8 cellular contexts compared by ENCODE assay signal in genomic region chr11:62601364-62602140, GRCh38. TPM values are rescaled to one million over a fixed set of nuclear protein-coding genes. Genes with fewer than 3 reads are reported as not detected.
DNase-seq lines count a peak whose midpoint lies in the region; ATAC-seq and TF ChIP-seq lines count a peak whose summit lies in the region.

TSS of gene MTA2 (minus strand) at chr11:62601865. CDS start at chr11:62601450, 415 bp downstream.

- no peak for TF ChIP-seq CTCF in RWPE2 (IDR thresholded peaks at IDR 0.05; ENCODE audit: poor library complexity, severe bottlenecking)
- no peak for TF ChIP-seq CTCF in fibroblast of lung (conservative IDR thresholded peaks at IDR 0.05 in 1 of 2, IDR thresholded peaks at IDR 0.05 in 1 of 2; ENCODE audit: low read depth in 1 of 2, low read length in 2 of 2)
- TF ChIP-seq CTCF in natural killer cell (IDR thresholded peaks at IDR 0.05) = no peak

- peak within 1 kb of the TSS; percentile 32 for H2AFZ ChIP-seq in fibroblast of lung (ENCODE audit: low read length)

- H3K4me2 ChIP-seq in fibroblast of lung (ENCODE audit: extremely low read depth, insufficient read depth, low read length) = peak within 1 kb of the TSS; percentile 88

- H3K27ac ChIP-seq in RWPE2 (ENCODE audit: poor library complexity, severe bottlenecking) (peak within 1 kb of the TSS; percentile 90), fibroblast of lung (ENCODE audit: insufficient read depth, low read length) (peak within 1 kb of the TSS; percentile 92)

- peaks cover 77% of the 10 kb centered on the region for H3K36me3 Mint-ChIP-seq in activated T-helper 2 cell treated with anti-CD3 and anti-CD28 coated beads, Interferon-gamma antibody, Interleukin-2, Interleukin-4, amounts not matched to agents 10 μg/mL and 5 μg/mL and 100 μg/mL, durations not matched to agents 14 hours and 24 hours and 36 hours (ENCODE audit: low read depth)
- H3K36me3 Mint-ChIP-seq in natural killer cell = no peaks in the 10 kb centered on the region

- no peaks in the 10 kb centered on the region for H3K9me3 ChIP-seq in RWPE2 (ENCODE audit: severe bottlenecking)
- H3K9me3 ChIP-seq in fibroblast of lung (ENCODE audit: control insufficient read depth, insufficient read depth, low read depth, low read length) = no peaks in the 10 kb centered on the region

- H3K27me3 Mint-ChIP-seq in activated T-helper 2 cell treated with anti-CD3 and anti-CD28 coated beads, Interferon-gamma antibody, Interleukin-2, Interleukin-4, amounts not matched to agents 10 μg/mL and 5 μg/mL and 100 μg/mL, durations not matched to agents 14 hours and 24 hours and 36 hours (ENCODE audit: low read depth) = no peaks in the 10 kb centered on the region
- H3K27me3 Mint-ChIP-seq in natural killer cell (ENCODE audit: low read depth in 2 of 2) = no peaks in the 10 kb centered on the region

- H3K9me3 Mint-ChIP-seq in activated T-helper 2 cell treated with anti-CD3 and anti-CD28 coated beads, Interferon-gamma antibody, Interleukin-2, Interleukin-4, amounts not matched to agents 10 μg/mL and 5 μg/mL and 100 μg/mL, durations not matched to agents 14 hours and 24 hours and 36 hours = no peaks in the 10 kb centered on the region
- no peaks in the 10 kb centered on the region for H3K9me3 Mint-ChIP-seq in natural killer cell

- peak within 1 kb of the TSS; percentile 91 for H3K4me3 Mint-ChIP-seq in activated T-helper 2 cell treated with anti-CD3 and anti-CD28 coated beads, Interferon-gamma antibody, Interleukin-2, Interleukin-4, amounts not matched to agents 10 μg/mL and 5 μg/mL and 100 μg/mL, durations not matched to agents 14 hours and 24 hours and 36 hours (ENCODE audit: low read depth)
- peak within 1 kb of the TSS; percentile 97 for H3K4me3 Mint-ChIP-seq in natural killer cell

- H3K4me1 ChIP-seq in RWPE2 (ENCODE audit: insufficient read depth, poor library complexity, severe bottlenecking) (peaks cover 10% of the 10 kb centered on the region), fibroblast of lung (ENCODE audit: control insufficient read depth, extremely low read depth, insufficient read depth, low read length) (peaks cover 6% of the 10 kb centered on the region)

- peak within 1 kb of the TSS; percentile 95 for H3K27ac Mint-ChIP-seq in activated T-helper 2 cell treated with anti-CD3 and anti-CD28 coated beads, Interferon-gamma antibody, Interleukin-2, Interleukin-4, amounts not matched to agents 10 μg/mL and 5 μg/mL and 100 μg/mL, durations not matched to agents 14 hours and 24 hours and 36 hours
- H3K27ac Mint-ChIP-seq in natural killer cell = peak within 1 kb of the TSS; percentile 93 to 96

- peak within 1 kb of the TSS; percentile 94 for H3K9ac ChIP-seq in fibroblast of lung (ENCODE audit: insufficient read depth, low read length)

- DNase-seq in EH (ENCODE audit: low read depth) (peak; percentile 98), H4 (ENCODE audit: low spot score) (peak; percentile 95), LoVo (ENCODE audit: low spot score) (peak; percentile 99), RWPE2 (ENCODE audit: low spot score) (peak; percentile 96), fibroblast of lung (ENCODE audit: low read depth in 2 of 2) (peak; percentile 96 to 98), natural killer cell (peak; percentile 100)
- DNase-seq in activated T-helper 2 cell treated with anti-CD3 and anti-CD28 coated beads, Interferon-gamma antibody, Interleukin-2, Interleukin-4, amounts not matched to agents 10 μg/mL and 5 μg/mL and 100 μg/mL, durations not matched to agents 14 hours and 24 hours and 36 hours (ENCODE audit: low spot score) = peak; percentile 100
- DNase-seq in stimulated activated naive CD4-positive, alpha-beta T cell treated with Interleukin-2 at 50 U/mL for 16 hours (lab: John Stamatoyannopoulos, UW) = peak; percentile 99

- H3K36me3 ChIP-seq in RWPE2 (ENCODE audit: low read depth) (peaks cover 46% of the 10 kb centered on the region), fibroblast of lung (ENCODE audit: control insufficient read depth, insufficient read depth, low read length) (peaks cover 17% of the 10 kb centered on the region)

- no peaks in the 10 kb centered on the region for H4K20me1 ChIP-seq in fibroblast of lung (ENCODE audit: control insufficient read depth, extremely low read depth, insufficient read depth, low read length)

- H3K79me2 ChIP-seq in fibroblast of lung (ENCODE audit: control insufficient read depth, insufficient read depth, low read length) = peaks cover 37% of the 10 kb centered on the region

- peak; percentile 77 for ATAC-seq in RWPE2 (ENCODE audit: low read depth)
- peak; percentile 77 to 90 (median 78) for ATAC-seq in natural killer cell

- intact Hi-C loops in activated T-helper 2 cell treated with anti-CD3 and anti-CD28 coated beads, Interferon-gamma antibody, Interleukin-2, Interleukin-4, amounts not matched to agents 10 μg/mL and 5 μg/mL and 100 μg/mL, durations not matched to agents 14 hours and 24 hours and 36 hours (cut with micrococcal nuclease) = loop anchor here (1.0 to 5.0 kb wide), 4 partner anchors 51 to 241 kb away; partner anchors contain the start of genes HNRNPUL2, INTS5, TTC9C and UQCC3
- intact Hi-C loops in natural killer cell (cut with micrococcal nuclease) = no loop called here

- peaks cover 41% of the 10 kb centered on the region for H3K4me1 Mint-ChIP-seq in activated T-helper 2 cell treated with anti-CD3 and anti-CD28 coated beads, Interferon-gamma antibody, Interleukin-2, Interleukin-4, amounts not matched to agents 10 μg/mL and 5 μg/mL and 100 μg/mL, durations not matched to agents 14 hours and 24 hours and 36 hours (ENCODE audit: low read depth)
- peaks cover 48 to 59% of the 10 kb centered on the region in 2 donors for H3K4me1 Mint-ChIP-seq in natural killer cell

- H3K27me3 ChIP-seq in RWPE2 (ENCODE audit: insufficient read depth, poor library complexity, severe bottlenecking) (no peaks in the 10 kb centered on the region), fibroblast of lung (ENCODE audit: control insufficient read depth, insufficient read depth, low read length) (no peaks in the 10 kb centered on the region)

- H3K4me3 ChIP-seq in RWPE2 (ENCODE audit: severe bottlenecking) (peak within 1 kb of the TSS; percentile 90), fibroblast of lung (replicated peaks in 1 of 4; ENCODE audit: control extremely low read depth in 1 of 4, insufficient read depth in 1 of 4, low read depth in 3 of 4, low read length in 4 of 4) (peak within 1 kb of the TSS; percentile 77 to 93 (median 89))

RNA-seq across cellular contexts. Expression of gene MTA2, which starts in this region (rescaled TPM):
- total RNA-seq in H4 (2014; rRNA removed; shearing (Covaris generic)) = 96.1 and 108 TPM in 2 replicates
- total RNA-seq in activated T-helper 2 cell treated with anti-CD3 and anti-CD28 coated beads, Interferon-gamma antibody, Interleukin-2, Interleukin-4, amounts not matched to agents 10 μg/mL and 5 μg/mL and 100 μg/mL, durations not matched to agents 14 hours and 24 hours and 36 hours = 201 and 215 TPM in 2 replicates
- total RNA-seq in fibroblast of lung (117 and 124 TPM in 2 replicates), natural killer cell (100 to 1,000 TPM; 254 to 305 (median 259) TPM)
- polyA plus RNA-seq in fibroblast of lung = 31.4 and 33.6 TPM in 2 replicates
- 65.0 and 77.5 TPM in 2 replicates for polyA plus RNA-seq in fibroblast of lung (2012)
- polyA minus RNA-seq in fibroblast of lung (ENCODE audit: low replicate concordance) = 73.0 and 89.7 TPM in 2 replicates

Comparison
In these comparisons a context has a peak if more than half of its experiments do, and no peak if none do; other contexts are left out.
1. Peak in every context shown above with its lines: DNase-seq, ATAC-seq, H3K4me3 ChIP-seq and H3K27ac ChIP-seq.